11 cellular contexts compared by ENCODE assay signal in the genomic region with DNA sequence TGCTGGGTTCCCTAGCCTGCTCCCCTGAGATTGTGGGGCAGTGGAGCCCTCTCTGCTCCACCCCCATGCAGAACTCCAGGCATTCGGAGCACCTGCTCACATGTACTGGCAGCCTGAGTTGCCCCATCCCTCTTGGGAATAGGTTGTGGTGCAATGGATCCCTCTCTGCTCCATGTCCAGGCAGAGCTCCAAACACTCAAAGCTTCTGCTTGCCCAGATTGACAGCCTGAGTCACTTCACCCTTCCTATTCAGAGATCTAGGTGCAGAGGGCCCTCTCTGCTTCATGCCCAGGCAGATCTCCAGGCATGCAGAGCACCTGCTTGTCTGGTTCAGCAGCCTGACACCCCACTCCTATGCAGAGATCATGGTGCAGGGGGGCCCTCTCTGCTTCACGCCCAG. TPM values are rescaled to one million over a fixed set of nuclear protein-coding genes. Genes with fewer than 3 reads are reported as not detected.
DNase-seq lines count a peak whose midpoint lies in the region; ATAC-seq, FAIRE-seq and TF ChIP-seq lines count a peak whose summit lies in the region.
"Had no signal": no experiment of that assay in that cellular context is flagged by ENCODE, and none has a peak within 500 bp of the region (broad histone marks: within the 10 kb centered on the region; RNA-seq: fewer than 3 reads in every experiment).

No MANE protein-coding gene starts in this region.

- peaks cover 8% of the 10 kb centered on the region for H3K4me1 Mint-ChIP-seq in CD4-positive, alpha-beta T cell (ENCODE audit: low read depth)

- intact Hi-C loops in CD4-positive, alpha-beta T cell (cut with DNase I, micrococcal nuclease), result no loop called here
- intact Hi-C loops in IMR-90 (cut with micrococcal nuclease) (loop anchor here (10.0 kb wide), 1 partner anchor 976 kb away; no protein-coding TSS in a partner anchor), HepG2 (cut with micrococcal nuclease; ENCODE audit: unreplicated experiment) (no loop called here), aorta (cut with DNase I) (no loop called here)

- no peak overlapping the region for H3K4me3 Mint-ChIP-seq in CD4-positive, alpha-beta T cell
- H3K4me3 Mint-ChIP-seq: activated CD8-positive, alpha-beta T cell treated with anti-CD3 and anti-CD28 coated beads for 36 hours; central memory CD8-positive, alpha-beta T cell had no signal

- no peak overlapping the region for H4K8ac ChIP-seq in IMR-90 (ENCODE audit: low read depth in 2 of 2, low read length in 2 of 2)

- no peak for DNase-seq in CD4-positive, alpha-beta T cell
- DNase-seq in IMR-90 (no peak), choroid plexus epithelial cell (ENCODE audit: low read depth) (peak; percentile 11), HepG2 (ENCODE audit: low spot score) (no peak), aorta (no peak), NK-92 (lab: John Stamatoyannopoulos, UW; ENCODE audit: unreplicated experiment) (no peak), retina (no peak)

- H3K4me2 ChIP-seq in IMR-90 (ENCODE audit: low read depth, low read length) (no peak overlapping the region), HepG2 (ENCODE audit: low read depth, low read length) (no peak overlapping the region)

- TF ChIP-seq CTCF in CD4-positive, alpha-beta T cell (IDR thresholded peaks at IDR 0.05), result no peak
- no peak for TF ChIP-seq CTCF in IMR-90 (conservative IDR thresholded peaks at IDR 0.05; ENCODE audit: low read depth, low read length)
- no peak for TF ChIP-seq CTCF in choroid plexus epithelial cell (conservative IDR thresholded peaks at IDR 0.05; ENCODE audit: low read depth, low read length)
- no peak for TF ChIP-seq CTCF in HepG2 (CRISPR knock-in tag; IDR thresholded peaks at IDR 0.05)

- H3K4me3 ChIP-seq in IMR-90 (ENCODE audit: insufficient read depth, low read depth, low read length) (no peak overlapping the region), choroid plexus epithelial cell (ENCODE audit: low read depth, low read length) (no peak overlapping the region), HepG2 (replicated peaks in 1 of 3; ENCODE audit: insufficient read depth in 1 of 3, low read depth in 2 of 3, low read length in 3 of 3) (no peak overlapping the region), aorta (ENCODE audit: low read length in 2 of 2) (no peak overlapping the region)

- no peak overlapping the region for H3K23ac ChIP-seq in IMR-90 (ENCODE audit: low read depth, low read length)

- no peak overlapping the region for H4K91ac ChIP-seq in IMR-90 (ENCODE audit: insufficient read depth, low read depth, low read length)

- FAIRE-seq in HepG2 (lab: Jason Lieb, UNC), result no peak

- H3K14ac ChIP-seq in IMR-90 (replicated peaks; ENCODE audit: low read depth, low read length), result no peak overlapping the region

- H2AK9ac ChIP-seq in IMR-90 (replicated peaks; ENCODE audit: low read depth, low read length, poor library complexity), result no peak overlapping the region

- no peaks in the 10 kb centered on the region for H3K27me3 ChIP-seq in CD4-positive, alpha-beta T cell (ENCODE audit: control insufficient read depth, insufficient read depth, low read length)
- peaks cover 2% of the 10 kb centered on the region for H3K27me3 ChIP-seq in IMR-90 (ENCODE audit: control insufficient read depth, insufficient read depth, low read length)
- H3K27me3 ChIP-seq in HepG2 (ENCODE audit: control insufficient read depth in 1 of 2, insufficient read depth in 2 of 2, low read length in 2 of 2), result no peaks in the 10 kb centered on the region
- no peaks in the 10 kb centered on the region for H3K27me3 ChIP-seq in aorta (ENCODE audit: control insufficient read depth in 1 of 2, insufficient read depth in 2 of 2, low read length in 1 of 2)

- no peak overlapping the region for H3K4ac ChIP-seq in IMR-90 (ENCODE audit: low read depth, low read length)

- in situ Hi-C loops in IMR-90 (cut with MboI; ENCODE audit: low sequenced_read_pairs), result no loop called here
- in situ Hi-C loops in HepG2 (cut with HindIII; ENCODE audit: extremely low pct_ligation_motif_present, low pct_unique_long_range_greater_than_20kb), result no loop called here

- H3K27ac Mint-ChIP-seq in CD4-positive, alpha-beta T cell, result peak overlapping the region; percentile 43
- H3K27ac Mint-ChIP-seq: activated CD8-positive, alpha-beta T cell treated with anti-CD3 and anti-CD28 coated beads for 36 hours had no signal

- no peak for TF ChIP-seq POLR2A in IMR-90 (IDR thresholded peaks at IDR 0.05; ENCODE audit: low read depth, low read length)
- no peak for TF ChIP-seq POLR2A in HepG2 (IDR thresholded peaks at IDR 0.05; ENCODE audit: insufficient read depth in 1 of 2, low read depth in 2 of 2, low read length in 2 of 2)

- H3K56ac ChIP-seq in IMR-90 (ENCODE audit: extremely low read depth, insufficient read depth, low read length), result no peak overlapping the region

- no peak overlapping the region for H2BK120ac ChIP-seq in IMR-90 (ENCODE audit: low read depth, low read length)

- H3K79me2 ChIP-seq in HepG2 (ENCODE audit: insufficient read depth, low read length), result no peaks in the 10 kb centered on the region

- H3K27me3 Mint-ChIP-seq in CD4-positive, alpha-beta T cell, result no peaks in the 10 kb centered on the region

- H3K4me1 ChIP-seq in IMR-90 (ENCODE audit: control insufficient read depth, insufficient read depth, low read length), result no peaks in the 10 kb centered on the region
- H3K4me1 ChIP-seq in HepG2 (ENCODE audit: insufficient read depth, low read length), result no peaks in the 10 kb centered on the region
- H3K4me1 ChIP-seq in aorta (ENCODE audit: control insufficient read depth in 1 of 2, insufficient read depth in 2 of 2, low read length in 2 of 2), result no peaks in the 10 kb centered on the region

- CTCF ChIA-PET in CD4-positive, alpha-beta T cell (lab: Charles Lee), result interaction anchor here (0.6 to 1.0 kb wide), 4 partner anchors 10 to 20 kb away, joined by 3 to 5 read pairs (median 3); no protein-coding TSS in a partner anchor
- CTCF ChIA-PET in IMR-90 (lab: Yijun Ruan, JAX) (no interaction called here), HepG2 (lab: Yijun Ruan, JAX; ENCODE audit: low intra/inter-chr PET ratio, low total read pairs) (no interaction called here)

- WGBS in IMR-90 (ENCODE audit: extremely low coverage in 2 of 2, insufficient read length in 1 of 2), 2 experiments, result no CpG with 5 or more reads among the region's 2 CpGs
- 33% methylated on average over 1 of the region's 2 CpGs for WGBS in HepG2 (ENCODE audit: low lambda C conversion rate)
- WGBS in aorta, 2 donors, result 65 to 78% methylated on average over 2 of the region's 2 CpGs

- H2AFZ ChIP-seq in IMR-90 (replicated peaks; ENCODE audit: low read length, poor library complexity) (peak overlapping the region; percentile 6), HepG2 (ENCODE audit: low read length) (no peak overlapping the region)

- no peak overlapping the region for H3K9ac ChIP-seq in IMR-90 (ENCODE audit: low read depth, low read length)
- H3K9ac ChIP-seq in HepG2 (ENCODE audit: insufficient read depth, low read depth, low read length), result no peak overlapping the region

- TF ChIP-seq EP300 in HepG2 (IDR thresholded peaks at IDR 0.05; ENCODE audit: low read depth in 2 of 2, low read length in 2 of 2) (no peak), HepG2 (CRISPR knock-in tag; IDR thresholded peaks at IDR 0.05; ENCODE audit: borderline replicate concordance) (no peak)

- no peak overlapping the region for H2BK20ac ChIP-seq in IMR-90 (ENCODE audit: low read depth, low read length)

- H3K9me1 ChIP-seq in IMR-90 (ENCODE audit: insufficient read depth, low read length), result no peaks in the 10 kb centered on the region

- H3K9me3 Mint-ChIP-seq in CD4-positive, alpha-beta T cell, result no peaks in the 10 kb centered on the region
- H3K9me3 Mint-ChIP-seq: activated CD8-positive, alpha-beta T cell treated with anti-CD3 and anti-CD28 coated beads for 36 hours; central memory CD8-positive, alpha-beta T cell had no signal

- H2AK5ac ChIP-seq in IMR-90 (ENCODE audit: low read depth, low read length), result no peak overlapping the region

- no peak overlapping the region for H3K27ac ChIP-seq in CD4-positive, alpha-beta T cell (ENCODE audit: low read depth, low read length)
- no peak overlapping the region for H3K27ac ChIP-seq in IMR-90 (ENCODE audit: insufficient read depth, low read length)
- H3K27ac ChIP-seq in HepG2 (ENCODE audit: extremely low read length, insufficient read depth, low read length), result no peak overlapping the region
- H3K27ac ChIP-seq in aorta (ENCODE audit: low read depth in 1 of 2, low read length in 2 of 2), result no peak overlapping the region

- BruUV-seq in IMR-90 (replicated peaks; lab: Mats Ljungman, UMichigan) (no TSS peak), HepG2 (replicated peaks; lab: Mats Ljungman, UMichigan) (no TSS peak)

- H4K20me1 ChIP-seq in IMR-90 (ENCODE audit: insufficient read depth, low read length) (no peaks in the 10 kb centered on the region), HepG2 (ENCODE audit: insufficient read depth, low read length) (no peaks in the 10 kb centered on the region)

- no peaks in the 10 kb centered on the region for H3K36me3 Mint-ChIP-seq in CD4-positive, alpha-beta T cell (ENCODE audit: low read depth)

- no peak overlapping the region for H2BK15ac ChIP-seq in IMR-90 (ENCODE audit: low read depth, low read length)

- dilution Hi-C loops in IMR-90 (cut with HindIII; ENCODE audit: low sequenced_read_pairs, unreplicated experiment), result no loop called here

- H3K36me3 ChIP-seq in IMR-90 (ENCODE audit: control insufficient read depth, insufficient read depth, low read length), result no peaks in the 10 kb centered on the region
- no peaks in the 10 kb centered on the region for H3K36me3 ChIP-seq in HepG2 (replicated peaks in 1 of 2; ENCODE audit: control insufficient read depth in 1 of 2, insufficient read depth in 2 of 2, low read length in 2 of 2)
- no peaks in the 10 kb centered on the region for H3K36me3 ChIP-seq in aorta (ENCODE audit: control insufficient read depth in 1 of 2, insufficient read depth in 2 of 2, low read length in 1 of 2)

- ATAC-seq in CD4-positive, alpha-beta T cell (ENCODE audit: poor library complexity), result no peak
- ATAC-seq in GM19438 (IDR thresholded peaks at IDR 0.05; ENCODE audit: low read depth, unreplicated experiment) (peak; percentile 35), IMR-90 (ENCODE audit: low read depth) (no peak), HepG2 (no peak), aorta (ENCODE audit: low FRiP score) (no peak)

- H3K79me1 ChIP-seq in IMR-90 (ENCODE audit: low read depth in 1 of 2, low read length in 2 of 2), result no peaks in the 10 kb centered on the region

- H3K18ac ChIP-seq in IMR-90 (ENCODE audit: low read depth, low read length), result no peak overlapping the region

- no peaks in the 10 kb centered on the region for H3K9me3 ChIP-seq in CD4-positive, alpha-beta T cell (ENCODE audit: control insufficient read depth, low read length)
- H3K9me3 ChIP-seq in IMR-90 (ENCODE audit: control insufficient read depth, insufficient read depth, low read length) (no peaks in the 10 kb centered on the region; the same call in 1 of the 2 replicates), HepG2 (ENCODE audit: low read length) (no peaks in the 10 kb centered on the region), aorta (ENCODE audit: control insufficient read depth, low read length) (peaks cover 3% of the 10 kb centered on the region)

- no peak overlapping the region for H4K5ac ChIP-seq in IMR-90 (ENCODE audit: low read depth, low read length)

- TF ChIP-seq RAD21 in IMR-90 (IDR thresholded peaks at IDR 0.05; ENCODE audit: low read length) (no peak), HepG2 (CRISPR knock-in tag; IDR thresholded peaks at IDR 0.05) (no peak)

- POLR2A ChIA-PET in CD4-positive, alpha-beta T cell (lab: Charles Lee), result interaction anchor here (1.1 kb wide), 1 partner anchor 18 kb away, joined by 3 read pairs; no protein-coding TSS in a partner anchor
- POLR2A ChIA-PET in IMR-90 (lab: Charles Lee; ENCODE audit: unreplicated experiment) (no interaction called here), HepG2 (lab: Yijun Ruan, JAX) (no interaction called here)

- H2BK5ac ChIP-seq in IMR-90 (ENCODE audit: low read depth, low read length, poor library complexity, severe bottlenecking), result no peak overlapping the region

RNA-seq across cellular contexts. Expression of a gene that starts 18.6 kb away (rescaled TPM):
- total RNA-seq in CD4-positive, alpha-beta T cell, result not detected
- total RNA-seq in IMR-90 (2012; rRNA removed), result not detected in 2 replicates
- polyA plus RNA-seq in IMR-90 (2012; rRNA removed), result not detected in 2 replicates
- polyA plus RNA-seq in IMR-90 (2012; cell fraction: cytosol; rRNA removed), result not detected in 2 replicates
- polyA plus RNA-seq in IMR-90 (2012; cell fraction: nucleus; rRNA removed; ENCODE audit: low replicate concordance), result not detected in 2 replicates
- total RNA-seq in HepG2 (2016; rRNA removed; fragmentation: Illumina TruSeq; extraction: Trizol), result not detected in 2 replicates
- not detected in 2 replicates for total RNA-seq in HepG2 (2016; cell fraction: cytosol; rRNA removed; fragmentation: Illumina TruSeq; extraction: Trizol; ENCODE audit: low read depth)
- not detected in 2 replicates for total RNA-seq in HepG2 (2016; cell fraction: insoluble cytoplasmic fraction; rRNA removed; fragmentation: Illumina TruSeq; extraction: Trizol)
- not detected in 2 replicates for total RNA-seq in HepG2 (2016; cell fraction: membrane; rRNA removed; fragmentation: Illumina TruSeq; extraction: Trizol)
- total RNA-seq in HepG2 (2016; cell fraction: nucleus; rRNA removed; fragmentation: Illumina TruSeq; extraction: Trizol), result not detected in 2 replicates
- not detected in 2 replicates for polyA plus RNA-seq in HepG2 (2011; rRNA removed)
- not detected in 2 replicates for polyA plus RNA-seq in HepG2 (2011; cell fraction: cytosol; rRNA removed)
- not detected in 2 replicates for polyA plus RNA-seq in HepG2 (2011; cell fraction: nucleus; rRNA removed)
- polyA plus RNA-seq in HepG2 (2012), result not detected in 2 replicates
- not detected in 2 replicates for polyA plus RNA-seq in HepG2 (2016; cell fraction: cytosol; fragmentation: Illumina TruSeq; extraction: Trizol; ENCODE audit: low read depth)
- polyA plus RNA-seq in HepG2 (2016; cell fraction: insoluble cytoplasmic fraction; fragmentation: Illumina TruSeq; extraction: Trizol; ENCODE audit: low read depth), result not detected in 2 replicates
- not detected in 2 replicates for polyA plus RNA-seq in HepG2 (2016; cell fraction: membrane; fragmentation: Illumina TruSeq; extraction: Trizol; ENCODE audit: low read depth)
- not detected in 2 replicates for polyA plus RNA-seq in HepG2 (2016; cell fraction: nucleus; fragmentation: Illumina TruSeq; extraction: Trizol; ENCODE audit: insufficient read depth, low read depth)
- polyA minus RNA-seq in HepG2 (2011; rRNA and poly(A)+ RNA removed; ENCODE audit: low replicate concordance), result not detected in 2 replicates
- not detected in 2 replicates for polyA minus RNA-seq in HepG2 (2011; cell fraction: cytosol; rRNA and poly(A)+ RNA removed)
- polyA minus RNA-seq in HepG2 (2011; cell fraction: nucleus; rRNA and poly(A)+ RNA removed), result not detected in 2 replicates
- total RNA-seq in aorta, result not detected
- not detected for polyA plus RNA-seq in aorta
- total RNA-seq: activated CD8-positive, alpha-beta T cell treated with anti-CD3 and anti-CD28 coated beads for 36 hours had no signal

RNA-seq across cellular contexts. Expression of a gene that starts 44.1 kb away (rescaled TPM):
- 10 to 100 TPM; 12.5 to 14.9 TPM for total RNA-seq in CD4-positive, alpha-beta T cell
- total RNA-seq in IMR-90 (2012; rRNA removed), result not detected in 2 replicates
- polyA plus RNA-seq in IMR-90 (2012; rRNA removed), result not detected in 2 replicates
- not detected in 2 replicates for polyA plus RNA-seq in IMR-90 (2012; cell fraction: cytosol; rRNA removed)
- polyA plus RNA-seq in IMR-90 (2012; cell fraction: nucleus; rRNA removed; ENCODE audit: low replicate concordance), result 0.01 and 0.36 TPM in 2 replicates
- not detected in 2 replicates for total RNA-seq in HepG2 (2016; rRNA removed; fragmentation: Illumina TruSeq; extraction: Trizol)
- not detected in 2 replicates for total RNA-seq in HepG2 (2016; cell fraction: cytosol; rRNA removed; fragmentation: Illumina TruSeq; extraction: Trizol; ENCODE audit: low read depth)
- not detected in 2 replicates for total RNA-seq in HepG2 (2016; cell fraction: insoluble cytoplasmic fraction; rRNA removed; fragmentation: Illumina TruSeq; extraction: Trizol)
- total RNA-seq in HepG2 (2016; cell fraction: membrane; rRNA removed; fragmentation: Illumina TruSeq; extraction: Trizol), result not detected in 2 replicates
- total RNA-seq in HepG2 (2016; cell fraction: nucleus; rRNA removed; fragmentation: Illumina TruSeq; extraction: Trizol), result not detected in 2 replicates
- polyA plus RNA-seq in HepG2 (2011; rRNA removed), result 0.01 TPM in 1 of 2 replicates, not detected in the other
- not detected in 2 replicates for polyA plus RNA-seq in HepG2 (2011; cell fraction: cytosol; rRNA removed)
- not detected in 2 replicates for polyA plus RNA-seq in HepG2 (2011; cell fraction: nucleus; rRNA removed)
- 0.05 TPM in 1 of 2 replicates, not detected in the other for polyA plus RNA-seq in HepG2 (2012)
- polyA plus RNA-seq in HepG2 (2016; cell fraction: cytosol; fragmentation: Illumina TruSeq; extraction: Trizol; ENCODE audit: low read depth), result not detected in 2 replicates
- not detected in 2 replicates for polyA plus RNA-seq in HepG2 (2016; cell fraction: insoluble cytoplasmic fraction; fragmentation: Illumina TruSeq; extraction: Trizol; ENCODE audit: low read depth)
- polyA plus RNA-seq in HepG2 (2016; cell fraction: membrane; fragmentation: Illumina TruSeq; extraction: Trizol; ENCODE audit: low read depth), result not detected in 2 replicates
- not detected in 2 replicates for polyA plus RNA-seq in HepG2 (2016; cell fraction: nucleus; fragmentation: Illumina TruSeq; extraction: Trizol; ENCODE audit: insufficient read depth, low read depth)
- not detected in 2 replicates for polyA minus RNA-seq in HepG2 (2011; rRNA and poly(A)+ RNA removed; ENCODE audit: low replicate concordance)
- not detected in 2 replicates for polyA minus RNA-seq in HepG2 (2011; cell fraction: cytosol; rRNA and poly(A)+ RNA removed)
- not detected in 2 replicates for polyA minus RNA-seq in HepG2 (2011; cell fraction: nucleus; rRNA and poly(A)+ RNA removed)
- not detected for total RNA-seq in aorta
- polyA plus RNA-seq in aorta, result not detected
- total RNA-seq: RPMI7951 had no signal

Comparison
In these comparisons a context has a peak if more than half of its experiments do, and no peak if none do; other contexts are left out.
1. RNA of a gene that starts 44.1 kb away (total RNA-seq): 12.5 to 14.9 TPM in CD4-positive, alpha-beta T cell; not detected in aorta, not detected in IMR-90 and not detected in HepG2; every median in the first group is over 10 times any median in the second.